In genomic region chr7:36784991-36785940, GRCh38 we compare ENCODE assay signal across 9 cellular contexts.
DNase-seq lines count a peak whose midpoint lies in the region; ATAC-seq and TF ChIP-seq lines count a peak whose summit lies in the region.
"Had no signal": no experiment of that assay in that cellular context is flagged by ENCODE, and none has a peak within 500 bp of the region (broad histone marks: within the 10 kb centered on the region; RNA-seq: fewer than 3 reads in every experiment).

No MANE protein-coding gene starts in this region.

- no peaks in the 10 kb centered on the region for H3K27me3 ChIP-seq in hepatocyte

- no peak overlapping the region for H3K4me2 ChIP-seq in hepatocyte

- H3K79me2 ChIP-seq in hepatocyte: no peaks in the 10 kb centered on the region

- no peak overlapping the region for H3K4me3 ChIP-seq in hepatocyte

- H3K4me1 ChIP-seq in hepatocyte (ENCODE audit: insufficient read depth): no peaks in the 10 kb centered on the region

- TF ChIP-seq CTCF in hepatocyte (IDR thresholded peaks at IDR 0.05; ENCODE audit: poor library complexity): no peak

- WGBS in hepatocyte (ENCODE audit: low lambda C conversion rate, missing lambda C conversion rate): 83% methylated on average over 13 of the region's 13 CpGs

- H3K27ac ChIP-seq in hepatocyte: no peak overlapping the region
- H3K27ac ChIP-seq: 22Rv1 had no signal

- H4K20me1 ChIP-seq in hepatocyte (ENCODE audit: insufficient read depth, poor library complexity, severe bottlenecking): no peaks in the 10 kb centered on the region

- H3K9me2 ChIP-seq in hepatocyte (replicated peaks; ENCODE audit: insufficient read depth): no peaks in the 10 kb centered on the region

- no peaks in the 10 kb centered on the region for H3K9me3 ChIP-seq in hepatocyte (ENCODE audit: low read depth)

- H2AFZ ChIP-seq in hepatocyte: no peak overlapping the region

- no peaks in the 10 kb centered on the region for H3K36me3 ChIP-seq in hepatocyte (replicated peaks; ENCODE audit: insufficient read depth, low read depth)

- ATAC-seq in HG03280 (IDR thresholded peaks at IDR 0.05; ENCODE audit: unreplicated experiment): peak; percentile 75

- DNase-seq in DMS 273 (lab: John Stamatoyannopoulos, UW; ENCODE audit: unreplicated experiment): peak; percentile 21
- DNase-seq in DMS 273 treated with DMSO at 0.1 percent for 48 hours (lab: John Stamatoyannopoulos, UW): no peak
- peak; percentile 32 for DNase-seq in activated CD4-positive, alpha-beta T cell treated with anti-CD3 and anti-CD28 coated beads for 1 hour
- DNase-seq in effector CD4-positive, alpha-beta T cell: peak; percentile 68
- peak; percentile 23 to 38 for DNase-seq in stimulated activated CD4-positive, alpha-beta T cell treated with anti-CD3 and anti-CD28 coated beads, Interleukin-12 subunit alpha, Interleukin-12 subunit beta, amount 100 ng/mL, for 24 hours (ENCODE audit: low read depth in 2 of 2)
- DNase-seq in SHP77 (lab: John Stamatoyannopoulos, UW): no peak
- DNase-seq in hepatocyte (ENCODE audit: low spot score): no peak

Comparison
In these comparisons a context has a peak if more than half of its experiments do, and no peak if none do; other contexts are left out.
1. DNase-seq: peak in DMS 273 (single experiment), activated CD4-positive, alpha-beta T cell treated with anti-CD3 and anti-CD28 coated beads for 1 hour (single experiment), effector CD4-positive, alpha-beta T cell (single experiment) and stimulated activated CD4-positive, alpha-beta T cell treated with anti-CD3 and anti-CD28 coated beads, Interleukin-12 subunit alpha, Interleukin-12 subunit beta, amount 100 ng/mL, for 24 hours (2 of 2); none in DMS 273 treated with DMSO at 0.1 percent for 48 hours (single experiment), SHP77 (0 of 2) and hepatocyte (single experiment).